ENCODE assay signal across 2 cellular contexts in the genomic region with DNA sequence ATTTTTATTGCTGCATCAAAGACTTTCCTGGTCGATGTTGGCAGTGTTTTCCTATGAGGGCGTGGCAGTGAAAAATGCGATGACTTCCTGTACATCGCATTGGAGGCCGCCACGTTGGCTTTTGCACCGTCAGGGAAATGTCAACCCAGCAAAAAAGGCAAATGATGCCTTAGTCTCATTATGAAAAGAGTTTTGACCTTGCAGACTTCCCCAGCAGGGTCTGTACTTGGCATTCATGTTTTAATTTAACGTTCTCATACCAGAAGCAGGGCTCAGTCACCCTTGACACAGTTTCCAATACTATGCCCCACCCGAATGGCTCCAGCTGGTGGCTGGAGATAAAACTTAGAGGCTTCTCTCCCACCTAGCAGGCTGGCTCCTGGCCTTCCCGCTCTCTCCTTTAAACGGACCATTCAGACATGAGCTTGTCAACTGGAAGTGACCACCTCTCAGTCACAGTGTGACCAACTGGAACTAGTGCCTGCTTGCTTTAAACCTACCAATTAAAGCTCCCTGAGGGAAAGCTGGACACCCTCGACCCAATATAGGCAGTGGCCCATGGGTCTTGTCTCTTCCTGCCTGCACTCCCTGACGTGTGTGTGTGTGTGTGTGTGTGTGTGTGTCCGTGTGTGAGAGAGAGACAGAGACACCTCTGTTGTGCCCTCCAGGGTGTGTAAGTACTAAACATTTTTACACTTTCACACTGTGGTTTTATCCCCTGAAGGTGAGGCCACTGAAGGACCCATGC.
TF ChIP-seq lines count a peak whose summit lies in the region.

No MANE protein-coding gene starts in this region.

TF ChIP-seq in H1, 55 proteins besides CTCF, POLR2A, EP300 and RAD21:
- TF ChIP-seq SAP30 (IDR thresholded peaks at IDR 0.05; ENCODE audit: insufficient read depth, insufficient replicate concordance, low read length) (no peak), ZNF274 (IDR thresholded peaks at IDR 0.05; ENCODE audit: borderline replicate concordance, extremely low read depth, low read length) (no peak)
- TF ChIP-seq, protein P1, sequence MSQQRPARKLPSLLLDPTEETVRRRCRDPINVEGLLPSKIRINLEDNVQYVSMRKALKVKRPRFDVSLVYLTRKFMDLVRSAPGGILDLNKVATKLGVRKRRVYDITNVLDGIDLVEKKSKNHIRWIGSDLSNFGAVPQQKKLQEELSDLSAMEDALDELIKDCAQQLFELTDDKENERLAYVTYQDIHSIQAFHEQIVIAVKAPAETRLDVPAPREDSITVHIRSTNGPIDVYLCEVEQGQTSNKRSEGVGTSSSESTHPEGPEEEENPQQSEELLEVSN (IDR thresholded peaks at IDR 0.05) = peak; percentile 23; the same call in 1 of the 2 replicates

TF ChIP-seq in SK-N-SH treated with all-trans-retinoic acid at 6 μM for 48 hours, 23 proteins besides CTCF, POLR2A, EP300 and RAD21:
- TF ChIP-seq ARNTL (CRISPR knock-in tag; IDR thresholded peaks at IDR 0.05; ENCODE audit: borderline replicate concordance, low read depth) = no peak
- TF ChIP-seq ESRRG (CRISPR knock-in tag; IDR thresholded peaks at IDR 0.05) = no peak
- TF ChIP-seq, protein P2, sequence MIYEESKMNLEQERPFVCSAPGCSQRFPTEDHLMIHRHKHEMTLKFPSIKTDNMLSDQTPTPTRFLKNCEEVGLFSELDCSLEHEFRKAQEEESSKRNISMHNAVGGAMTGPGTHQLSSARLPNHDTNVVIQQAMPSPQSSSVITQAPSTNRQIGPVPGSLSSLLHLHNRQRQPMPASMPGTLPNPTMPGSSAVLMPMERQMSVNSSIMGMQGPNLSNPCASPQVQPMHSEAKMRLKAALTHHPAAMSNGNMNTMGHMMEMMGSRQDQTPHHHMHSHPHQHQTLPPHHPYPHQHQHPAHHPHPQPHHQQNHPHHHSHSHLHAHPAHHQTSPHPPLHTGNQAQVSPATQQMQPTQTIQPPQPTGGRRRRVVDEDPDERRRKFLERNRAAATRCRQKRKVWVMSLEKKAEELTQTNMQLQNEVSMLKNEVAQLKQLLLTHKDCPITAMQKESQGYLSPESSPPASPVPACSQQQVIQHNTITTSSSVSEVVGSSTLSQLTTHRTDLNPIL (CRISPR knock-in tag; IDR thresholded peaks at IDR 0.05; ENCODE audit: low read depth) = no peak
- TF ChIP-seq SNAI2 (CRISPR knock-in tag; IDR thresholded peaks at IDR 0.05) = no peak
- TF ChIP-seq, protein P3, sequence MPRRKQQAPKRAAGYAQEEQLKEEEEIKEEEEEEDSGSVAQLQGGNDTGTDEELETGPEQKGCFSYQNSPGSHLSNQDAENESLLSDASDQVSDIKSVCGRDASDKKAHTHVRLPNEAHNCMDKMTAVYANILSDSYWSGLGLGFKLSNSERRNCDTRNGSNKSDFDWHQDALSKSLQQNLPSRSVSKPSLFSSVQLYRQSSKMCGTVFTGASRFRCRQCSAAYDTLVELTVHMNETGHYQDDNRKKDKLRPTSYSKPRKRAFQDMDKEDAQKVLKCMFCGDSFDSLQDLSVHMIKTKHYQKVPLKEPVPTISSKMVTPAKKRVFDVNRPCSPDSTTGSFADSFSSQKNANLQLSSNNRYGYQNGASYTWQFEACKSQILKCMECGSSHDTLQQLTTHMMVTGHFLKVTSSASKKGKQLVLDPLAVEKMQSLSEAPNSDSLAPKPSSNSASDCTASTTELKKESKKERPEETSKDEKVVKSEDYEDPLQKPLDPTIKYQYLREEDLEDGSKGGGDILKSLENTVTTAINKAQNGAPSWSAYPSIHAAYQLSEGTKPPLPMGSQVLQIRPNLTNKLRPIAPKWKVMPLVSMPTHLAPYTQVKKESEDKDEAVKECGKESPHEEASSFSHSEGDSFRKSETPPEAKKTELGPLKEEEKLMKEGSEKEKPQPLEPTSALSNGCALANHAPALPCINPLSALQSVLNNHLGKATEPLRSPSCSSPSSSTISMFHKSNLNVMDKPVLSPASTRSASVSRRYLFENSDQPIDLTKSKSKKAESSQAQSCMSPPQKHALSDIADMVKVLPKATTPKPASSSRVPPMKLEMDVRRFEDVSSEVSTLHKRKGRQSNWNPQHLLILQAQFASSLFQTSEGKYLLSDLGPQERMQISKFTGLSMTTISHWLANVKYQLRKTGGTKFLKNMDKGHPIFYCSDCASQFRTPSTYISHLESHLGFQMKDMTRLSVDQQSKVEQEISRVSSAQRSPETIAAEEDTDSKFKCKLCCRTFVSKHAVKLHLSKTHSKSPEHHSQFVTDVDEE (CRISPR knock-in tag; IDR thresholded peaks at IDR 0.05) = no peak
- TF ChIP-seq ZNF8 (CRISPR knock-in tag; IDR thresholded peaks at IDR 0.05) = no peak
- no peak for TF ChIP-seq GLIS3 (CRISPR knock-in tag; IDR thresholded peaks at IDR 0.05)
- TF ChIP-seq BACH2 (CRISPR knock-in tag; IDR thresholded peaks at IDR 0.05; ENCODE audit: borderline replicate concordance) = no peak
- no peak for TF ChIP-seq ZC3H10 (CRISPR knock-in tag; IDR thresholded peaks at IDR 0.05)
- TF ChIP-seq TOX (CRISPR knock-in tag; IDR thresholded peaks at IDR 0.05; ENCODE audit: borderline replicate concordance) = no peak
- TF ChIP-seq ZFP30 (CRISPR knock-in tag; IDR thresholded peaks at IDR 0.05) = no peak
- TF ChIP-seq PPARA (CRISPR knock-in tag; IDR thresholded peaks at IDR 0.05; ENCODE audit: borderline replicate concordance) = no peak
